In genomic region chr10:13390604-13391522, GRCh38 we compare ENCODE assay signal across 15 cellular contexts. TPM values are rescaled to one million over a fixed set of nuclear protein-coding genes. Genes with fewer than 3 reads are reported as not detected.
DNase-seq lines count a peak whose midpoint lies in the region; ATAC-seq, FAIRE-seq and TF ChIP-seq lines count a peak whose summit lies in the region.
"Had no signal": no experiment of that assay in that cellular context is flagged by ENCODE, and none has a peak within 500 bp of the region (broad histone marks: within the 10 kb centered on the region; RNA-seq: fewer than 3 reads in every experiment).

No MANE protein-coding gene starts in this region.

- H3K27ac ChIP-seq in HL-60 (replicated peaks): no peak overlapping the region
- no peak overlapping the region for H3K27ac ChIP-seq in HepG2 (ENCODE audit: extremely low read length, insufficient read depth, low read length)
- H3K27ac ChIP-seq: sigmoid colon, transverse colon, VCaP had no signal

- no peak for TF ChIP-seq RAD21 in HepG2 (CRISPR knock-in tag; IDR thresholded peaks at IDR 0.05)

- H3K4me1 Mint-ChIP-seq in Caco-2 (ENCODE audit: low read depth, unreplicated experiment): no peaks in the 10 kb centered on the region

- peaks cover 10% of the 10 kb centered on the region; the same call in 1 of the 2 replicates for H3K4me1 ChIP-seq in HepG2 (ENCODE audit: insufficient read depth, low read length)
- H3K4me1 ChIP-seq in Caco-2: no peaks in the 10 kb centered on the region
- H3K4me1 ChIP-seq: sigmoid colon, transverse colon had no signal

- H3K36me3 ChIP-seq in HepG2 (replicated peaks in 1 of 2; ENCODE audit: control insufficient read depth in 1 of 2, insufficient read depth in 2 of 2, low read length in 2 of 2) (no peaks in the 10 kb centered on the region), Caco-2 (ENCODE audit: control insufficient read depth, insufficient read depth, low read length) (no peaks in the 10 kb centered on the region)
- H3K36me3 ChIP-seq: sigmoid colon, transverse colon had no signal

- peak; percentile 49; the same call in 2 of the 3 replicates for ATAC-seq in HepG2
- no peak for ATAC-seq in HG02763 (IDR thresholded peaks at IDR 0.05; ENCODE audit: unreplicated experiment)
- ATAC-seq in HG02623 (IDR thresholded peaks at IDR 0.05; ENCODE audit: unreplicated experiment): no peak
- ATAC-seq: mucosa of descending colon, Panc1 had no signal

- H2AFZ ChIP-seq in HepG2 (ENCODE audit: low read length): no peak overlapping the region

- no peaks in the 10 kb centered on the region for H3K9me3 Mint-ChIP-seq in Caco-2 (ENCODE audit: unreplicated experiment)
- H3K9me3 Mint-ChIP-seq: activated T-cell treated with anti-CD3 and anti-CD28 coated beads, Interleukin-2, amount 50 U/mL, for 24 hours had no signal

- TF ChIP-seq CTCF in HL-60 (IDR thresholded peaks at IDR 0.05; ENCODE audit: insufficient read depth, low read length) (no peak), HepG2 (CRISPR knock-in tag; IDR thresholded peaks at IDR 0.05) (no peak), Caco-2 (IDR thresholded peaks at IDR 0.05; ENCODE audit: insufficient read depth in 1 of 2, low read depth in 1 of 2, low read length in 1 of 2, severe bottlenecking in 1 of 2, unreplicated experiment in 1 of 2) (no peak)

- H3K27me3 Mint-ChIP-seq in Caco-2 (ENCODE audit: insufficient read depth, unreplicated experiment): no peaks in the 10 kb centered on the region

- no peaks in the 10 kb centered on the region for H3K36me3 Mint-ChIP-seq in Caco-2 (ENCODE audit: insufficient read depth, unreplicated experiment)

- CTCF ChIA-PET in HepG2 (lab: Yijun Ruan, JAX; ENCODE audit: low intra/inter-chr PET ratio, low total read pairs): no interaction called here
- CTCF ChIA-PET in Caco-2 (lab: Charles Lee): no interaction called here

- POLR2A ChIA-PET in HepG2 (lab: Yijun Ruan, JAX) (no interaction called here), Caco-2 (lab: Charles Lee) (no interaction called here)

- H3K4me3 Mint-ChIP-seq in Caco-2 (ENCODE audit: unreplicated experiment): no peak overlapping the region
- H3K4me3 Mint-ChIP-seq: activated T-cell treated with anti-CD3 and anti-CD28 coated beads, Interleukin-2, amount 50 U/mL, for 24 hours had no signal

- BruUV-seq in HepG2 (replicated peaks; lab: Mats Ljungman, UMichigan): no TSS peak
- no TSS peak for BruUV-seq in Caco-2 (replicated peaks; lab: Mats Ljungman, UMichigan)

- FAIRE-seq in HepG2 (lab: Jason Lieb, UNC): no peak

- in situ Hi-C loops in ACHN (cut with HindIII; ENCODE audit: low pct_ligation_motif_present, low pct_unique_long_range_greater_than_20kb, low sequenced_read_pairs) (no loop called here), HepG2 (cut with HindIII; ENCODE audit: extremely low pct_ligation_motif_present, low pct_unique_long_range_greater_than_20kb) (no loop called here)

- H3K27ac Mint-ChIP-seq in Caco-2 (ENCODE audit: unreplicated experiment): no peak overlapping the region
- H3K27ac Mint-ChIP-seq: activated T-cell treated with anti-CD3 and anti-CD28 coated beads, Interleukin-2, amount 50 U/mL, for 24 hours had no signal

- no peak for TF ChIP-seq POLR2A in HepG2 (IDR thresholded peaks at IDR 0.05; ENCODE audit: insufficient read depth in 1 of 2, low read depth in 2 of 2, low read length in 2 of 2)

- H3K4me3 ChIP-seq in HL-60 (replicated peaks; ENCODE audit: insufficient read depth, low read length) (no peak overlapping the region), HepG2 (replicated peaks in 1 of 3; ENCODE audit: insufficient read depth in 1 of 3, low read depth in 2 of 3, low read length in 3 of 3) (no peak overlapping the region; a peak in 1 of 6 replicates), Caco-2 (ENCODE audit: low read depth, low read length) (no peak overlapping the region)
- H3K4me3 ChIP-seq: mucosa of descending colon, sigmoid colon, transverse colon had no signal

- H4K20me1 ChIP-seq in HepG2 (ENCODE audit: insufficient read depth, low read length): no peaks in the 10 kb centered on the region

- 39% methylated on average over 19 of the region's 20 CpGs for WGBS in HepG2 (ENCODE audit: low lambda C conversion rate)

- DNase-seq in ACHN (peak; percentile 44), HL-60 (ENCODE audit: low read depth in 1 of 2, low spot score in 1 of 2) (peak; percentile 33 to 54), UCSD-AML1 (lab: John Stamatoyannopoulos, UW; ENCODE audit: unreplicated experiment) (peak; percentile 62), HepG2 (ENCODE audit: low spot score) (no peak), Caco-2 (no peak), NCI-H226 (no peak)
- DNase-seq: activated T-cell treated with anti-CD3 and anti-CD28 coated beads, Interleukin-2, amount 50 U/mL, for 24 hours; AML-193; sigmoid colon; transverse colon had no signal

- H3K9ac ChIP-seq in HepG2 (ENCODE audit: insufficient read depth, low read depth, low read length): no peak overlapping the region

- no peaks in the 10 kb centered on the region for H3K27me3 ChIP-seq in HL-60 (ENCODE audit: insufficient read depth, poor library complexity, severe bottlenecking)
- peaks cover 2 to 16% of the 10 kb centered on the region in 2 experiments; a peak in 4 of 5 replicates for H3K27me3 ChIP-seq in HepG2 (ENCODE audit: control insufficient read depth in 1 of 2, insufficient read depth in 2 of 2, low read length in 2 of 2)
- no peaks in the 10 kb centered on the region for H3K27me3 ChIP-seq in Caco-2 (replicated peaks; ENCODE audit: control insufficient read depth, insufficient read depth, low read length)
- H3K27me3 ChIP-seq: sigmoid colon, transverse colon had no signal

- H3K79me2 ChIP-seq in HepG2 (ENCODE audit: insufficient read depth, low read length): no peaks in the 10 kb centered on the region

- intact Hi-C loops in HepG2 (cut with micrococcal nuclease; ENCODE audit: unreplicated experiment) (no loop called here), Caco-2 (cut with micrococcal nuclease; ENCODE audit: unreplicated experiment) (no loop called here)

- TF ChIP-seq EP300 in HepG2 (IDR thresholded peaks at IDR 0.05; ENCODE audit: low read depth in 2 of 2, low read length in 2 of 2) (no peak), HepG2 (CRISPR knock-in tag; IDR thresholded peaks at IDR 0.05; ENCODE audit: borderline replicate concordance) (no peak)

- H3K9me3 ChIP-seq in HepG2 (ENCODE audit: low read length): no peaks in the 10 kb centered on the region
- no peaks in the 10 kb centered on the region for H3K9me3 ChIP-seq in Caco-2
- H3K9me3 ChIP-seq: mucosa of descending colon, sigmoid colon, transverse colon had no signal

- peak overlapping the region; percentile 39; the same call in 1 of the 2 replicates for H3K4me2 ChIP-seq in HepG2 (ENCODE audit: low read depth, low read length)

TF ChIP-seq in HepG2, 621 proteins besides CTCF, POLR2A, EP300 and RAD21:
- TF ChIP-seq SMARCC2 (IDR thresholded peaks at IDR 0.05): no peak
- TF ChIP-seq TRIM24 (CRISPR knock-in tag; IDR thresholded peaks at IDR 0.05): no peak
- peak; percentile 33; the same call in 1 of the 2 replicates for TF ChIP-seq NFYB (CRISPR knock-in tag; IDR thresholded peaks at IDR 0.05)
- no peak for TF ChIP-seq CBX2 (IDR thresholded peaks at IDR 0.05; ENCODE audit: low read depth, low read length)
- TF ChIP-seq CBX2 (CRISPR knock-in tag; IDR thresholded peaks at IDR 0.05; ENCODE audit: low read depth): no peak

RNA-seq across cellular contexts. Expression of gene SEPHS1, which starts 42.8 kb away (rescaled TPM):
- total RNA-seq in HepG2 (2016; rRNA removed; fragmentation: Illumina TruSeq; extraction: Trizol) (61.5 and 76.0 TPM in 2 replicates), Caco-2 (2022) (129 and 139 TPM in 2 replicates)
- 81.7 and 82.0 TPM in 2 replicates for total RNA-seq in HepG2 (2016; cell fraction: cytosol; rRNA removed; fragmentation: Illumina TruSeq; extraction: Trizol; ENCODE audit: low read depth)
- 64.7 and 68.6 TPM in 2 replicates for total RNA-seq in HepG2 (2016; cell fraction: insoluble cytoplasmic fraction; rRNA removed; fragmentation: Illumina TruSeq; extraction: Trizol)
- total RNA-seq in HepG2 (2016; cell fraction: membrane; rRNA removed; fragmentation: Illumina TruSeq; extraction: Trizol): 145 and 152 TPM in 2 replicates
- 26.6 and 33.5 TPM in 2 replicates for total RNA-seq in HepG2 (2016; cell fraction: nucleus; rRNA removed; fragmentation: Illumina TruSeq; extraction: Trizol)
- polyA plus RNA-seq in HepG2 (2011; rRNA removed): 52.3 and 57.8 TPM in 2 replicates
- 37.6 and 45.1 TPM in 2 replicates for polyA plus RNA-seq in HepG2 (2011; cell fraction: cytosol; rRNA removed)
- polyA plus RNA-seq in HepG2 (2011; cell fraction: nucleus; rRNA removed): 19.5 and 19.9 TPM in 2 replicates
- polyA plus RNA-seq in HepG2 (2012): 32.9 and 36.4 TPM in 2 replicates
- 167 and 171 TPM in 2 replicates for polyA plus RNA-seq in HepG2 (2016; cell fraction: cytosol; fragmentation: Illumina TruSeq; extraction: Trizol; ENCODE audit: low read depth)
- 95.6 and 112 TPM in 2 replicates for polyA plus RNA-seq in HepG2 (2016; cell fraction: insoluble cytoplasmic fraction; fragmentation: Illumina TruSeq; extraction: Trizol; ENCODE audit: low read depth)
- polyA plus RNA-seq in HepG2 (2016; cell fraction: membrane; fragmentation: Illumina TruSeq; extraction: Trizol; ENCODE audit: low read depth): 189 and 199 TPM in 2 replicates
- polyA plus RNA-seq in HepG2 (2016; cell fraction: nucleus; fragmentation: Illumina TruSeq; extraction: Trizol; ENCODE audit: insufficient read depth, low read depth): 67.4 and 69.2 TPM in 2 replicates
- 44.9 and 79.2 TPM in 2 replicates for polyA minus RNA-seq in HepG2 (2011; rRNA and poly(A)+ RNA removed; ENCODE audit: low replicate concordance)
- 26.9 and 32.6 TPM in 2 replicates for polyA minus RNA-seq in HepG2 (2011; cell fraction: cytosol; rRNA and poly(A)+ RNA removed)
- polyA minus RNA-seq in HepG2 (2011; cell fraction: nucleus; rRNA and poly(A)+ RNA removed): 18.8 and 19.8 TPM in 2 replicates

Comparison
In these comparisons a context has a peak if more than half of its experiments do, and no peak if none do; other contexts are left out.
1. DNase-seq: peak in ACHN (single experiment), HL-60 (2 of 2) and UCSD-AML1 (single experiment); none in HepG2 (single experiment), Caco-2 (0 of 2) and NCI-H226 (single experiment).